ENCODE assay signal across 9 cellular contexts in the genomic region with DNA sequence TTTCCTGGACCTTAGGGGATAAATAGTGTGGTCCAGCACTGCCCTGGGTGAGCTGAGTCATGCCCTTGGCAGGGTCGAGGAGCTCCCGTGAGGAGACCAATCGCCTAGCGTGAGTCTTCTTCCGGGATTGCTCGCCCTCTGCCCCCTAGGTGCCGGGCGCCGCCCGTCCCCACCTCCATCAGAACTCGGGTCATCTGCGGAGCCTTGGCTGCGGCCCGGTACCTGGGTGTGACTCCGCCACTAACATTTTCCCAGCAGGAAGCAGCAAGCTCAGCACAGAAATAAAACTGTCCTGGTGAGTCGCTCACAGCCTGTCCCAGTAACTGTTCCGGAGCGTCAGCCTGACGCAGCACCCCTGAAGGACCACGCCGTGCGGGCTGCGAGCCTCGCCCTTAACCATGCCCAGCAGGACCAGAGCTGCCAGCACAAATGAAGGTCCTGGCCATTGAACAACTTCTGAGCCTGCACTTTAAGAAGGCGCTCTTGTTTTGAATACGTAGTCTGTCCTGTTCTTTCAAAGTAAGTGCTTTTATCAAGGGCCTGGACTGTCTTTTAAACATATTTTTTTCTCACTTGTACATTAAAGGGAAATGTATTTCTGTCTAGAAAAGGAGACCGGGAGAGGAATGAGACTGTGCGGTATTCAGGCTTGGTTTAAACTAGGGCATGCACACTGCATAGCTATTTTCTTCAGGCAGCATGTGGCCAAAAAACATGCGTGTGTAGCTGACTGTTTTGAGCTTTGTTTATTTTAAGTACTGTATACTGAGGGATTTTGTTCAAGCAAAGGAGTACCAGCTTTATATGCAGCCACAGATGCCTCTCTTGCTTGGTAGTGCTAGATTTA.
DNase-seq lines count a peak whose midpoint lies in the region; ATAC-seq, FAIRE-seq and TF ChIP-seq lines count a peak whose summit lies in the region.
"Had no signal": no experiment of that assay in that cellular context is flagged by ENCODE, and none has a peak within 500 bp of the region (broad histone marks: within the 10 kb centered on the region; RNA-seq: fewer than 3 reads in every experiment).

No MANE protein-coding gene starts in this region.

- no peaks in the 10 kb centered on the region for H3K36me3 ChIP-seq in adipocyte (ENCODE audit: control insufficient read depth, insufficient read depth, low read length, severe bottlenecking)
- H3K36me3 ChIP-seq in upper lobe of right lung: no peaks in the 10 kb centered on the region
- H3K36me3 ChIP-seq in right atrium auricular region: no peaks in the 10 kb centered on the region
- H3K36me3 ChIP-seq in adrenal gland (replicated peaks in 1 of 2): no peaks in the 10 kb centered on the region

- H3K4me3 ChIP-seq in HFF-Myc (replicated peaks; ENCODE audit: low read depth, low read length) (peak overlapping the region; percentile 43), adipocyte (ENCODE audit: low read length) (peak overlapping the region; percentile 25), upper lobe of right lung (peak overlapping the region; percentile 20), right atrium auricular region (no peak overlapping the region), adrenal gland (no peak overlapping the region)

- no peak for FAIRE-seq in GM12892 (lab: Jason Lieb, UNC)

- intact Hi-C loops in left colon (cut with DNase I, micrococcal nuclease): no loop called here
- intact Hi-C loops in upper lobe of right lung (cut with DNase I): no loop called here
- intact Hi-C loops in adrenal gland (cut with DNase I): no loop called here

- H3K9me3 ChIP-seq in adipocyte (ENCODE audit: control insufficient read depth, low read length): no peaks in the 10 kb centered on the region
- no peaks in the 10 kb centered on the region for H3K9me3 ChIP-seq in upper lobe of right lung
- H3K9me3 ChIP-seq in right atrium auricular region: no peaks in the 10 kb centered on the region
- no peaks in the 10 kb centered on the region for H3K9me3 ChIP-seq in adrenal gland (replicated peaks in 1 of 3)

- H3K27ac ChIP-seq in upper lobe of right lung (no peak overlapping the region), right atrium auricular region (no peak overlapping the region), adrenal gland (no peak overlapping the region)

- H3K27me3 ChIP-seq in adipocyte (replicated peaks; ENCODE audit: control insufficient read depth, insufficient read depth, low read length) (no peaks in the 10 kb centered on the region), upper lobe of right lung (no peaks in the 10 kb centered on the region), right atrium auricular region (no peaks in the 10 kb centered on the region), adrenal gland (no peaks in the 10 kb centered on the region)

- TF ChIP-seq CTCF in HFF-Myc (IDR thresholded peaks at IDR 0.05; ENCODE audit: low read depth, low read length, missing control alignments): no peak
- no peak for TF ChIP-seq CTCF in upper lobe of right lung (IDR thresholded peaks at IDR 0.05)
- no peak for TF ChIP-seq CTCF in right atrium auricular region (IDR thresholded peaks at IDR 0.05)
- no peak for TF ChIP-seq CTCF in adrenal gland (IDR thresholded peaks at IDR 0.05)

- H3K9ac ChIP-seq in adipocyte (ENCODE audit: low read length): peak overlapping the region; percentile 29

- DNase-seq in HFF-Myc (ENCODE audit: extremely low read depth, low read depth) (peak; percentile 47), adipocyte (ENCODE audit: low read depth) (peak; percentile 55), left colon (peak; percentile 52 to 56), upper lobe of right lung (peak; percentile 64), right atrium auricular region (ENCODE audit: low spot score) (no peak), GM12892 (ENCODE audit: insufficient read length) (no peak), adrenal gland (no peak)
- DNase-seq: effector memory CD8-positive, alpha-beta T cell; stimulated activated CD4-positive, alpha-beta T cell treated with anti-CD3 and anti-CD28 coated beads, Interleukin-1b, Interleukin-23, amount 100 ng/mL, for 48 hours had no signal

- peak; percentile 95 for ATAC-seq in left colon
- peak; percentile 73 for ATAC-seq in upper lobe of right lung
- ATAC-seq: effector memory CD8-positive, alpha-beta T cell had no signal

- H3K4me1 ChIP-seq in adipocyte (ENCODE audit: control insufficient read depth, insufficient read depth, low read length): no peaks in the 10 kb centered on the region
- no peaks in the 10 kb centered on the region for H3K4me1 ChIP-seq in upper lobe of right lung
- H3K4me1 ChIP-seq in right atrium auricular region: no peaks in the 10 kb centered on the region
- H3K4me1 ChIP-seq in adrenal gland (replicated peaks in 1 of 2): no peaks in the 10 kb centered on the region

- 69 to 92% (median 78%) methylated on average over 14 to 29 of the region's 29 CpGs for WGBS in adrenal gland, 4 donors

- TF ChIP-seq POLR2A in GM12892 (IDR thresholded peaks at IDR 0.05; ENCODE audit: low read depth, low read length) (no peak), adrenal gland (IDR thresholded peaks at IDR 0.05) (no peak)

Comparison
In these comparisons a context has a peak if more than half of its experiments do, and no peak if none do; other contexts are left out.
1. DNase-seq: peak in HFF-Myc (single experiment), adipocyte (single experiment), left colon (2 of 2) and upper lobe of right lung (single experiment); none in right atrium auricular region (single experiment), GM12892 (single experiment) and adrenal gland (0 of 7).
2. H3K4me3 ChIP-seq: peak in HFF-Myc (single experiment), adipocyte (single experiment) and upper lobe of right lung (single experiment); none in right atrium auricular region (0 of 2) and adrenal gland (0 of 4).